Comparison of ENCODE assay signal across 23 cellular contexts in the genomic region with DNA sequence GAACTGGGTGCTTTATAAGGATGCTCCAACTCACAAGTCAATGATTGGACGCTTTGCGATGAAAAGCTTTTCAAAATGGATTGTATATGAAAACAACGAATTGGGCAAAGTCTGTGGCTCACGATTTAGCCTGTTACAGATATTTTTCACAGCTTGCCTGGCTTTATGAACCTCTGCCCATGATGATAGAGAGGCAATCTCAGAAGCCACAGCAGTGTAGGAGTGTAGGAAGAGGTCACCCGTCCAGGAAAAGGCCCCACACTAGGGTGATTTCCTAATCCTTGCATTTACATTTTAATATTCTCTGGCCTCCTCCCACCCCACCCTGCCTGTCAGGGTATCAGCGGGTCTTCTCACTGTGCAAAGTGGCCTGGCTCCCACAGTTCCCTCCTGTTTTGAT.
"Had no signal": no experiment of that assay in that cellular context is flagged by ENCODE, and none has a peak within 500 bp of the region (broad histone marks: within the 10 kb centered on the region; RNA-seq: fewer than 3 reads in every experiment).

No MANE protein-coding gene starts in this region.

- ATAC-seq: activated T-cell treated with anti-CD3 and anti-CD28 coated beads, Interleukin-2, amount 50 U/mL, for 72 hours; left lobe of liver; stimulated activated memory B cell treated with anti-CD40 and anti-IgM and Interleukin-4, amounts not matched to agents 10 μg/mL and 1 μg/mL and 100 μg/mL, for 72 hours had no signal

- H3K27ac ChIP-seq: adrenal gland, cardiac muscle cell, dorsolateral prefrontal cortex, epithelial cell of prostate, spleen, testis, upper lobe of left lung had no signal

- H3K27me3 ChIP-seq: adrenal gland, cardiac muscle cell, dorsolateral prefrontal cortex, spleen, testis, upper lobe of left lung had no signal

- H3K9me3 Mint-ChIP-seq: activated naive CD4-positive, alpha-beta T cell treated with anti-CD3 and anti-CD28 coated beads, Interleukin-2, amount 50 U/mL, for 24 hours; activated T-cell treated with anti-CD3 and anti-CD28 coated beads, Interleukin-2, amount 50 U/mL, for 72 hours; stimulated activated memory B cell treated with anti-CD40 and anti-IgM and Interleukin-4, amounts not matched to agents 10 μg/mL and 1 μg/mL and 100 μg/mL, for 72 hours had no signal

- H3K4me3 Mint-ChIP-seq: activated naive CD4-positive, alpha-beta T cell treated with anti-CD3 and anti-CD28 coated beads, Interleukin-2, amount 50 U/mL, for 24 hours; activated T-cell treated with anti-CD3 and anti-CD28 coated beads, Interleukin-2, amount 50 U/mL, for 72 hours; stimulated activated memory B cell treated with anti-CD40 and anti-IgM and Interleukin-4, amounts not matched to agents 10 μg/mL and 1 μg/mL and 100 μg/mL, for 72 hours had no signal

- H3K27ac Mint-ChIP-seq: activated naive CD4-positive, alpha-beta T cell treated with anti-CD3 and anti-CD28 coated beads, Interleukin-2, amount 50 U/mL, for 24 hours; activated T-cell treated with anti-CD3 and anti-CD28 coated beads, Interleukin-2, amount 50 U/mL, for 72 hours; stimulated activated memory B cell treated with anti-CD40 and anti-IgM and Interleukin-4, amounts not matched to agents 10 μg/mL and 1 μg/mL and 100 μg/mL, for 72 hours had no signal

- DNase-seq: activated CD4-positive, alpha-beta T cell treated with anti-CD3 and anti-CD28 coated beads, Interleukin-2, amount 50 U/mL, for 1 hour; activated CD4-positive, CD25-positive, alpha-beta regulatory T cell treated with anti-CD3 and anti-CD28 coated beads, Interleukin-2, amount 50 U/mL, for 72 hours; activated CD8-positive, alpha-beta memory T cell treated with anti-CD3 and anti-CD28 coated beads, Interleukin-2, amount 50 U/mL, for 4 hours; activated effector memory CD4-positive, alpha-beta T cell treated with anti-CD3 and anti-CD28 coated beads, Interleukin-2, amount 50 U/mL, for 16 hours; activated T-cell treated with anti-CD3 and anti-CD28 coated beads, Interleukin-2, amount 50 U/mL, for 72 hours; adrenal gland; dorsolateral prefrontal cortex; foreskin melanocyte; glutamatergic neuron; hippocampal formation; kidney; retina; spleen; stimulated activated CD4-positive, alpha-beta T cell treated with anti-CD3 and anti-CD28 coated beads, Interleukin-4, amount 100 ng/mL, for 4 hours; T-helper 1 cell; T-helper 9 cell; testis; upper lobe of left lung had no signal

- H3K27me3 Mint-ChIP-seq: activated naive CD4-positive, alpha-beta T cell treated with anti-CD3 and anti-CD28 coated beads, Interleukin-2, amount 50 U/mL, for 24 hours; stimulated activated memory B cell treated with anti-CD40 and anti-IgM and Interleukin-4, amounts not matched to agents 10 μg/mL and 1 μg/mL and 100 μg/mL, for 72 hours had no signal
